1 cellular context compared by ENCODE assay signal in genomic region chr22:24805790-24806662, GRCh38.
TF ChIP-seq lines count a peak whose summit lies in the region.

SGSM1 (plus strand) TSS chr22:24806211; CDS start chr22:24806326, 115 bp downstream.

TF ChIP-seq in GM23338, 12 proteins besides CTCF, POLR2A, EP300 and RAD21 (continued from another document):
- TF ChIP-seq ZNF462 (CRISPR knock-in tag; IDR thresholded peaks at IDR 0.05) (no peak), JUNB (IDR thresholded peaks at IDR 0.05; ENCODE audit: unreplicated experiment) (no peak), NANOG (IDR thresholded peaks at IDR 0.05; ENCODE audit: borderline replicate concordance) (no peak), CREB1 (CRISPR knock-in tag; IDR thresholded peaks at IDR 0.05; ENCODE audit: low read depth) (peak; percentile 68), EZH2 (IDR thresholded peaks at IDR 0.05; ENCODE audit: low read depth, unreplicated experiment) (no peak)
